Comparison of ENCODE assay signal across 15 cellular contexts in the genomic region with DNA sequence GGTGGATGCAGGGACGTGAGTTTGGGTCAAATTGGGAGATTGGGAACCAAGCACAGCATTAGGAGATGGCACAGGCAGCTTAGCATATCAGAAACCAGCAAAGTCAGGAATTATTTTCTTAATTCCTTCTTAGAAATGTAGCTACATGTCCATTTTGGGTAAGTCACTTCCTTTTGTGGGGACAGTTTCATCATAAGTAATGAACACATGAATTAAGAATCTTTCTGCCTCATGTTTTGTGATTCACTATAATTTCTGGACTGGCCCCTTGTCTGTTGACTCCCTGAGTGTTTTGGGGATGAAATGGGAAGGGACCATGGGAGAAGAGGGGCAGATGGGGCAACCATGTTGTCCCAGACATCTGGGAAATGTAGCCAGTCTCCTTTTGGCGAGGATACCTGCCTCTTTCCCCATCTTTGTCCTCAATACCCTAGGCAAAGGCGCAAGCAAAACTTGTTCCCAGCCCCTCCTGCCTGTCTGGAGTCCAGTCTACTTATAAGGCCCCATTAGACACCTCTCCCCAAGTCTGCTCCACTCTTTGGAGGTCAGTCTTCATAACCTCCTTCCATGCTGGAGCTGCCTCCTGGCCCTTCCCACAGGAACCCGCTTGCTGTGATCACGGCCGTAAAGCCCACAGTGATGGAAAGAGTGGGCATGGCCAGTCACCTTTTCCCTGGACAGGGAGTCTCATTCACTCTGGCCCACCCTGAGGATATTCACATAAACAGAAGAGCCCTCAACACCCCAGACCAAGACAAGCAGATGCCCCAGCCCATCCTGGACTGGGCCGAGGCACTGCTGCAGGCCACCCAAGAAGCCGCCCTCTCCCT. TPM values are rescaled to one million over a fixed set of nuclear protein-coding genes. Genes with fewer than 3 reads are reported as not detected.
DNase-seq lines count a peak whose midpoint lies in the region; ATAC-seq and TF ChIP-seq lines count a peak whose summit lies in the region.
"Had no signal": no experiment of that assay in that cellular context is flagged by ENCODE, and none has a peak within 500 bp of the region (broad histone marks: within the 10 kb centered on the region; RNA-seq: fewer than 3 reads in every experiment).

No MANE protein-coding gene starts in this region.

- H3K27ac ChIP-seq in sigmoid colon: no peak overlapping the region
- H3K27ac ChIP-seq: lower lobe of right lung, uterus had no signal

- no peaks in the 10 kb centered on the region for H3K9me3 ChIP-seq in sigmoid colon
- H3K9me3 ChIP-seq: lower lobe of right lung, uterus had no signal

- TF ChIP-seq CTCF in chondrocyte (IDR thresholded peaks at IDR 0.05): no peak
- no peak for TF ChIP-seq CTCF in sigmoid colon (IDR thresholded peaks at IDR 0.05)

- 94 to 96% methylated on average over 8 of the region's 8 CpGs for WGBS in sigmoid colon, 2 donors

- H3K36me3 ChIP-seq in sigmoid colon: no peaks in the 10 kb centered on the region
- H3K36me3 ChIP-seq: lower lobe of right lung, uterus had no signal

- no peak for TF ChIP-seq POLR2A in sigmoid colon (IDR thresholded peaks at IDR 0.05)

- no peak for TF ChIP-seq EP300 in sigmoid colon (IDR thresholded peaks at IDR 0.05)

- peaks cover 3% of the 10 kb centered on the region for H3K4me1 Mint-ChIP-seq in activated T-cell treated with anti-CD3 and anti-CD28 coated beads, Interleukin-2, amount 50 U/mL, for 24 hours (ENCODE audit: low read depth)
- H3K4me1 Mint-ChIP-seq in chondrocyte (ENCODE audit: low read depth): peaks cover 33% of the 10 kb centered on the region
- H3K4me1 Mint-ChIP-seq in stimulated activated naive CD8-positive, alpha-beta T cell treated with anti-CD3 and anti-CD28 coated beads, Interleukin-15, Interleukin-2, amounts not matched to agents 100 ng/mL and 50 ng/mL, for 24 hours (ENCODE audit: low read depth): no peaks in the 10 kb centered on the region

- intact Hi-C loops in sigmoid colon (cut with DNase I): no loop called here

- H3K4me3 Mint-ChIP-seq in activated T-cell treated with anti-CD3 and anti-CD28 coated beads, Interleukin-2, amount 50 U/mL, for 24 hours: no peak overlapping the region
- H3K4me3 Mint-ChIP-seq in chondrocyte (ENCODE audit: unreplicated experiment): no peak overlapping the region
- no peak overlapping the region for H3K4me3 Mint-ChIP-seq in stimulated activated naive CD8-positive, alpha-beta T cell treated with anti-CD3 and anti-CD28 coated beads, Interleukin-15, Interleukin-2, amounts not matched to agents 100 ng/mL and 50 ng/mL, for 24 hours
- H3K4me3 Mint-ChIP-seq: neural crest cell had no signal

- no peaks in the 10 kb centered on the region for H3K9me3 Mint-ChIP-seq in activated T-cell treated with anti-CD3 and anti-CD28 coated beads, Interleukin-2, amount 50 U/mL, for 24 hours
- no peaks in the 10 kb centered on the region for H3K9me3 Mint-ChIP-seq in chondrocyte (ENCODE audit: low read depth)
- no peaks in the 10 kb centered on the region for H3K9me3 Mint-ChIP-seq in stimulated activated naive CD8-positive, alpha-beta T cell treated with anti-CD3 and anti-CD28 coated beads, Interleukin-15, Interleukin-2, amounts not matched to agents 100 ng/mL and 50 ng/mL, for 24 hours
- H3K9me3 Mint-ChIP-seq: neural crest cell had no signal

- no peak for ATAC-seq in GM21723 (IDR thresholded peaks at IDR 0.05; ENCODE audit: unreplicated experiment)
- ATAC-seq: lower lobe of right lung, sciatic nerve had no signal

- H3K4me3 ChIP-seq in sigmoid colon: no peak overlapping the region
- H3K4me3 ChIP-seq: lower lobe of right lung, uterus had no signal

- no peak for DNase-seq in activated T-cell treated with anti-CD3 and anti-CD28 coated beads, Interleukin-2, amount 50 U/mL, for 24 hours
- DNase-seq in activated T-cell treated with anti-CD3 and anti-CD28 coated beads for 4 hours (no peak), MV-4-11 (lab: John Stamatoyannopoulos, UW) (peak; percentile 67), chondrocyte (ENCODE audit: low spot score) (no peak), sigmoid colon (no peak), NCI-H1417 treated with DMSO at 0.1 percent for 48 hours (lab: John Stamatoyannopoulos, UW) (no peak)
- DNase-seq: Calu3; KG1; lower lobe of right lung; stimulated activated CD4-positive, alpha-beta T cell treated with anti-CD3 and anti-CD28 coated beads, Interleukin-4, amount 100 ng/mL, for 4 hours; uterus had no signal

- no peaks in the 10 kb centered on the region for H3K27me3 Mint-ChIP-seq in activated T-cell treated with anti-CD3 and anti-CD28 coated beads, Interleukin-2, amount 50 U/mL, for 24 hours
- H3K27me3 Mint-ChIP-seq in chondrocyte (ENCODE audit: low read depth): no peaks in the 10 kb centered on the region
- no peaks in the 10 kb centered on the region for H3K27me3 Mint-ChIP-seq in stimulated activated naive CD8-positive, alpha-beta T cell treated with anti-CD3 and anti-CD28 coated beads, Interleukin-15, Interleukin-2, amounts not matched to agents 100 ng/mL and 50 ng/mL, for 24 hours

- H3K27ac Mint-ChIP-seq in activated T-cell treated with anti-CD3 and anti-CD28 coated beads, Interleukin-2, amount 50 U/mL, for 24 hours: peak overlapping the region; percentile 83
- peak overlapping the region; percentile 80 for H3K27ac Mint-ChIP-seq in chondrocyte (ENCODE audit: unreplicated experiment)
- H3K27ac Mint-ChIP-seq in stimulated activated naive CD8-positive, alpha-beta T cell treated with anti-CD3 and anti-CD28 coated beads, Interleukin-15, Interleukin-2, amounts not matched to agents 100 ng/mL and 50 ng/mL, for 24 hours: peak overlapping the region; percentile 56

- H3K27me3 ChIP-seq in sigmoid colon: no peaks in the 10 kb centered on the region
- H3K27me3 ChIP-seq: uterus had no signal

- H3K36me3 Mint-ChIP-seq in activated T-cell treated with anti-CD3 and anti-CD28 coated beads, Interleukin-2, amount 50 U/mL, for 24 hours (ENCODE audit: low read depth): peaks cover 46% of the 10 kb centered on the region
- H3K36me3 Mint-ChIP-seq in chondrocyte (ENCODE audit: low read depth): peaks cover 13% of the 10 kb centered on the region
- H3K36me3 Mint-ChIP-seq in stimulated activated naive CD8-positive, alpha-beta T cell treated with anti-CD3 and anti-CD28 coated beads, Interleukin-15, Interleukin-2, amounts not matched to agents 100 ng/mL and 50 ng/mL, for 24 hours (ENCODE audit: low read depth): peaks cover 26% of the 10 kb centered on the region

- H3K4me1 ChIP-seq in sigmoid colon: no peaks in the 10 kb centered on the region
- H3K4me1 ChIP-seq: lower lobe of right lung, uterus had no signal

RNA-seq across cellular contexts. Expression of gene MTHFD2, which starts 25.7 kb away (rescaled TPM):
- total RNA-seq in chondrocyte (74.0 to 366 TPM (median 363 TPM) in 3 replicates), sigmoid colon (10 to 100 TPM; 12.7 to 26.2 (median 19.7) TPM)
- 10 to 100 TPM; 31.2 to 59.4 (median 34.2) TPM for polyA plus RNA-seq in sigmoid colon

RNA-seq across cellular contexts. Expression of gene MOB1A, which starts 45.5 kb away (rescaled TPM):
- total RNA-seq in chondrocyte: 78.3 to 96.1 TPM (median 81.0 TPM) in 3 replicates
- 100 to 1,000 TPM in 2 of 4 donors, 10 to 100 TPM in 2; 80.0 to 108 (median 95.6) TPM for total RNA-seq in sigmoid colon
- 10 to 100 TPM; 51.1 to 85.1 (median 64.2) TPM for polyA plus RNA-seq in sigmoid colon
